22 cellular contexts compared by ENCODE assay signal in the genomic region with DNA sequence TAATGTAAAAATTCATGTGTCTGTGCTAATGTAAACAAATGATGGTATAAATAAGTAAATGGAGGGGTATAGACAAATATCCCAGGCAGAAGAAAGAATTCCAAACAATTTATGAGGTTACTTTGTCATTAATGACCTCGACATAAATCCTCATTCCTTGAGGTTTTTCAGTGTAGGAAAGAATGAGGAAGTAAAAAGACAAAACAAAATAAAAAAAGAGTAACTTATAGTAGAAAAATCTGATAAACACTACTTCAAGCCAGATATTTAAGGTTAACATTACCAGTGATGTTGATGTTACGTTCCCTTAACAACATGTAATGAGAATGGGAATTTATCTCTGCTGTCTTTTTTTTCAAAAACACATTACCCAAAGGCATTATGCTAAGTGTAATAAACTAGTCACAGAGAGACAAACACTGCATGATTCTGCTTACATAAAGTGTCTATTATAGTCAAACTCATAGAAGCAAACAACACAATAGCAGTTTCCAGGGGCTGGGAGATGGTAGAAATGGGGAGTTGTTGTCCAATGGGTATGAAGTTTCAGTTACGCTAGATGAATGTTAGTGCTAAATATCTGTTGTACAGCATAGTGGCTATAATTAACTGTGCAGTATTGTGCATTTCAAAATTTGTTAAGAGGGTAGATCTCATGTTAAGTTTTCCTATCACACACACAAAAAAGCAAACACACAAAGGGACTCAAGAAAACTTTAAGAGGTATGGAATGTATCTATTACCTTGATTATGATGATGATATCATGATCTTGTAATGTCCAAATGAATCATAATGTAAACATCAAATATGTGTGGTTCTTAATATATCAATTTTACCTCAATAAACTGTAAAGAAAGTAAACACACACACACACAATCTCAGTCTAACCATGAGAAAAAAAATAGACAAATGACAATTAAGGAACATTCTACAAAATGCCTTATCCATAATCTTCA.
DNase-seq lines count a peak whose midpoint lies in the region; TF ChIP-seq lines count a peak whose summit lies in the region.
"Had no signal": no experiment of that assay in that cellular context is flagged by ENCODE, and none has a peak within 500 bp of the region (broad histone marks: within the 10 kb centered on the region; RNA-seq: fewer than 3 reads in every experiment).

No MANE protein-coding gene starts in this region.

- H3K18ac ChIP-seq in trophoblast cell (ENCODE audit: low read length), result no peak overlapping the region

- H3K9me3 ChIP-seq in mammary epithelial cell (replicated peaks; ENCODE audit: insufficient read depth, low read length) (no peaks in the 10 kb centered on the region), trophoblast cell (ENCODE audit: insufficient read depth, low read depth, low read length) (no peaks in the 10 kb centered on the region)
- H3K9me3 ChIP-seq: body of pancreas had no signal

- H3K4me3 ChIP-seq in mammary epithelial cell (replicated peaks in 1 of 3; ENCODE audit: insufficient read depth in 1 of 3, low read depth in 2 of 3, low read length in 3 of 3) (no peak overlapping the region), fibroblast of pulmonary artery (replicated peaks; ENCODE audit: low read depth, low read length) (no peak overlapping the region), trophoblast cell (ENCODE audit: low read depth, low read length) (no peak overlapping the region)
- H3K4me3 ChIP-seq: body of pancreas, hepatocyte, neural progenitor cell had no signal

- H2AFZ ChIP-seq in mammary epithelial cell (ENCODE audit: low read depth, low read length), result no peak overlapping the region
- no peak overlapping the region for H2AFZ ChIP-seq in trophoblast cell (ENCODE audit: insufficient read depth, low read length, poor library complexity)
- H2AFZ ChIP-seq: hepatocyte, neural progenitor cell had no signal

- dilution Hi-C loops in mammary epithelial cell (cut with HindIII; ENCODE audit: low sequenced_read_pairs), result no loop called here

- no peaks in the 10 kb centered on the region for H3K36me3 ChIP-seq in mammary epithelial cell (ENCODE audit: insufficient read depth, low read length)
- no peaks in the 10 kb centered on the region for H3K36me3 ChIP-seq in trophoblast cell (ENCODE audit: control insufficient read depth in 1 of 2, insufficient read depth in 2 of 2, low read length in 2 of 2)
- H3K36me3 ChIP-seq: neural progenitor cell had no signal

- TF ChIP-seq CTCF in mammary epithelial cell (conservative IDR thresholded peaks at IDR 0.05 in 1 of 2, IDR thresholded peaks at IDR 0.05 in 1 of 2; ENCODE audit: extremely low read depth in 1 of 2, insufficient read depth in 1 of 2, low read depth in 1 of 2, low read length in 2 of 2), result no peak
- no peak for TF ChIP-seq CTCF in MCF 10A (IDR thresholded peaks at IDR 0.05; ENCODE audit: unreplicated experiment)
- TF ChIP-seq CTCF in fibroblast of pulmonary artery (IDR thresholded peaks at IDR 0.05; ENCODE audit: low read length, missing control alignments), result no peak
- no peak for TF ChIP-seq CTCF in type B pancreatic cell (conservative IDR thresholded peaks at IDR 0.05)

- no peak overlapping the region for H2BK120ac ChIP-seq in trophoblast cell (ENCODE audit: insufficient read depth, low read length, poor library complexity)

- intact Hi-C loops in mammary epithelial cell (cut with micrococcal nuclease), result no loop called here
- intact Hi-C loops in MCF 10A (cut with micrococcal nuclease), result no loop called here

- no peaks in the 10 kb centered on the region for H3K79me1 ChIP-seq in trophoblast cell (ENCODE audit: low read length)

- WGBS in mammary epithelial cell (ENCODE audit: low coverage, missing lambda C conversion rate), result 64% methylated on average over 3 of the region's 3 CpGs
- no CpG with 5 or more reads among the region's 3 CpGs for WGBS in trophoblast cell (ENCODE audit: extremely low coverage, insufficient coverage, insufficient read length)

- H3K27ac ChIP-seq in mammary epithelial cell (ENCODE audit: insufficient read depth, low read depth, low read length) (no peak overlapping the region), trophoblast cell (ENCODE audit: low read depth, low read length) (no peak overlapping the region)
- H3K27ac ChIP-seq: body of pancreas, C4-2B, hepatocyte, neural progenitor cell had no signal

- H2BK5ac ChIP-seq in trophoblast cell (ENCODE audit: low read depth, low read length, poor library complexity), result no peak overlapping the region

- no peak overlapping the region for H4K91ac ChIP-seq in trophoblast cell (ENCODE audit: low read depth, low read length)

- H4K8ac ChIP-seq in trophoblast cell (ENCODE audit: low read depth, low read length), result no peak overlapping the region

- no peaks in the 10 kb centered on the region for H3K36me3 Mint-ChIP-seq in MCF 10A (ENCODE audit: insufficient read depth, unreplicated experiment)
- no peaks in the 10 kb centered on the region for H3K36me3 Mint-ChIP-seq in type B pancreatic cell
- H3K36me3 Mint-ChIP-seq: activated naive CD8-positive, alpha-beta T cell treated with anti-CD3 and anti-CD28 coated beads for 36 hours; immature natural killer cell; neural progenitor cell had no signal

- H3K4me1 Mint-ChIP-seq in MCF 10A (ENCODE audit: insufficient read depth, unreplicated experiment) (peaks cover 7% of the 10 kb centered on the region), type B pancreatic cell (ENCODE audit: unreplicated experiment) (peaks cover 6% of the 10 kb centered on the region)
- H3K4me1 Mint-ChIP-seq: activated naive CD8-positive, alpha-beta T cell treated with anti-CD3 and anti-CD28 coated beads for 36 hours; H9; immature natural killer cell; neural progenitor cell had no signal

- no peak overlapping the region for H2BK12ac ChIP-seq in trophoblast cell (ENCODE audit: low read length)

- H3K27ac Mint-ChIP-seq in MCF 10A (ENCODE audit: low read depth, unreplicated experiment), result no peak overlapping the region
- H3K27ac Mint-ChIP-seq in type B pancreatic cell, result peak overlapping the region; percentile 5
- H3K27ac Mint-ChIP-seq: activated naive CD8-positive, alpha-beta T cell treated with anti-CD3 and anti-CD28 coated beads for 36 hours; endodermal cell; H9; immature natural killer cell; neural progenitor cell; progenitor cell of endocrine pancreas; T-helper 2 cell treated with Interferon-gamma antibody and Interleukin-4, amounts not matched to agents 5 μg/mL and 100 μg/mL, for 36 hours had no signal

- H3K27me3 ChIP-seq in mammary epithelial cell (ENCODE audit: insufficient read depth, low read length), result no peaks in the 10 kb centered on the region
- no peaks in the 10 kb centered on the region for H3K27me3 ChIP-seq in trophoblast cell (ENCODE audit: insufficient read depth, low read length)
- H3K27me3 ChIP-seq: body of pancreas, hepatocyte, neural progenitor cell had no signal

- H3K4me2 ChIP-seq in mammary epithelial cell (ENCODE audit: insufficient read depth, low read depth, low read length), result no peak overlapping the region
- no peak overlapping the region for H3K4me2 ChIP-seq in trophoblast cell (ENCODE audit: low read length)
- H3K4me2 ChIP-seq: hepatocyte, neural progenitor cell had no signal

- CTCF ChIA-PET in mammary epithelial cell (lab: Charles Lee; ENCODE audit: low non-redundant PET), result no interaction called here
- CTCF ChIA-PET in MCF 10A (lab: Yijun Ruan, JAX), result no interaction called here

- H3K9me3 Mint-ChIP-seq in MCF 10A (ENCODE audit: unreplicated experiment) (peaks cover 5% of the 10 kb centered on the region), type B pancreatic cell (peaks cover 14% of the 10 kb centered on the region)
- H3K9me3 Mint-ChIP-seq: endodermal cell, H9, neural progenitor cell had no signal

- H3K4me1 ChIP-seq in mammary epithelial cell (ENCODE audit: insufficient read depth, low read length), result no peaks in the 10 kb centered on the region
- H3K4me1 ChIP-seq in trophoblast cell (ENCODE audit: control insufficient read depth in 1 of 2, insufficient read depth in 2 of 2, low read length in 2 of 2), result no peaks in the 10 kb centered on the region
- H3K4me1 ChIP-seq: body of pancreas, neural progenitor cell had no signal

- H3K4me3 Mint-ChIP-seq in MCF 10A (ENCODE audit: unreplicated experiment) (no peak overlapping the region), type B pancreatic cell (peak overlapping the region; percentile 2)
- H3K4me3 Mint-ChIP-seq: activated naive CD8-positive, alpha-beta T cell treated with anti-CD3 and anti-CD28 coated beads for 36 hours; endodermal cell; H9; immature natural killer cell; neural progenitor cell; T-helper 2 cell treated with Interferon-gamma antibody and Interleukin-4, amounts not matched to agents 5 μg/mL and 100 μg/mL, for 36 hours had no signal

- H3K27me3 Mint-ChIP-seq in MCF 10A (ENCODE audit: insufficient read depth, unreplicated experiment), result no peaks in the 10 kb centered on the region
- H3K27me3 Mint-ChIP-seq in type B pancreatic cell, result no peaks in the 10 kb centered on the region
- H3K27me3 Mint-ChIP-seq: activated naive CD8-positive, alpha-beta T cell treated with anti-CD3 and anti-CD28 coated beads for 36 hours had no signal

- no peak overlapping the region for H4K12ac ChIP-seq in trophoblast cell (ENCODE audit: low read depth, low read length)

- in situ Hi-C loops in mammary epithelial cell (cut with MboI; ENCODE audit: low sequenced_read_pairs in 2 of 2), result no loop called here

- no TSS peak for BruUV-seq in mammary epithelial cell (replicated peaks; lab: Mats Ljungman, UMichigan)
- no TSS peak for BruUV-seq in MCF 10A (replicated peaks; lab: Mats Ljungman, UMichigan)

- POLR2A ChIA-PET in MCF 10A (lab: Yijun Ruan, JAX), result interaction anchor here (0.6 kb wide), 1 partner anchor 90 kb away, joined by 5 read pairs; no protein-coding TSS in a partner anchor

- H2AK5ac ChIP-seq in trophoblast cell (ENCODE audit: low read length), result no peak overlapping the region

- H3K79me2 ChIP-seq in mammary epithelial cell (ENCODE audit: insufficient read depth, low read length) (no peaks in the 10 kb centered on the region), trophoblast cell (ENCODE audit: control insufficient read depth, insufficient read depth, low read length, poor library complexity) (no peaks in the 10 kb centered on the region)
- H3K79me2 ChIP-seq: hepatocyte had no signal

- no peak overlapping the region for H3K23ac ChIP-seq in trophoblast cell (ENCODE audit: low read length)

- H4K20me1 ChIP-seq in mammary epithelial cell (ENCODE audit: insufficient read depth, low read length), result no peaks in the 10 kb centered on the region

- DNase-seq in mammary epithelial cell (peak; percentile 11), MCF 10A (ENCODE audit: unreplicated experiment) (no peak), OCI-M1 (lab: John Stamatoyannopoulos, UW) (peak; percentile 60), fibroblast of pulmonary artery (ENCODE audit: low read depth) (peak; percentile 3), type B pancreatic cell (ENCODE audit: extremely low spot score, unreplicated experiment) (no peak), RKO (ENCODE audit: low spot score) (no peak), trophoblast cell (no peak), NCI-H526 (lab: John Stamatoyannopoulos, UW) (no peak)
- DNase-seq: activated CD8-positive, alpha-beta memory T cell treated with anti-CD3 and anti-CD28 coated beads, Interleukin-2, amount 50 U/mL, for 48 hours; activated naive CD8-positive, alpha-beta T cell treated with anti-CD3 and anti-CD28 coated beads for 36 hours; body of pancreas; endodermal cell; H9; immature natural killer cell; NCI-H1105; NCI-H2029 treated with DMSO at 0.1 percent for 48 hours; NCI-H446 treated with DMSO at 0.1 percent for 48 hours had no signal

- no peak overlapping the region for H3K4ac ChIP-seq in trophoblast cell (ENCODE audit: low read depth, low read length)

- H3K14ac ChIP-seq in trophoblast cell (ENCODE audit: low read length), result no peak overlapping the region

- H3K9ac ChIP-seq in mammary epithelial cell (ENCODE audit: insufficient read depth, low read length), result no peak overlapping the region
- H3K9ac ChIP-seq in trophoblast cell (ENCODE audit: low read length), result no peak overlapping the region
- H3K9ac ChIP-seq: neural progenitor cell had no signal

Comparison
In these comparisons a context has a peak if more than half of its experiments do, and no peak if none do; other contexts are left out.
1. DNase-seq: peak in mammary epithelial cell (single experiment), OCI-M1 (single experiment) and fibroblast of pulmonary artery (single experiment); none in MCF 10A (single experiment), type B pancreatic cell (single experiment), RKO (single experiment), trophoblast cell (0 of 2) and NCI-H526 (0 of 2).